16 cellular contexts compared by ENCODE assay signal in genomic region chr5:32123058-32123805, GRCh38. TPM values are rescaled to one million over a fixed set of nuclear protein-coding genes. Genes with fewer than 3 reads are reported as not detected.
A peak's percentile ranks its signal among the peaks of the same experiment; 100 is the strongest.
DNase-seq lines count a peak whose midpoint lies in the region; ATAC-seq and TF ChIP-seq lines count a peak whose summit lies in the region.
"Had no signal": no experiment of that assay in that cellular context is flagged by ENCODE, and none has a peak within 500 bp of the region (broad histone marks: within the 10 kb centered on the region; RNA-seq: fewer than 3 reads in every experiment).

No MANE protein-coding gene starts in this region.

- H3K4me3 Mint-ChIP-seq in MCF 10A (ENCODE audit: unreplicated experiment) = no peak overlapping the region
- H3K4me3 Mint-ChIP-seq: activated naive CD8-positive, alpha-beta T cell treated with anti-CD3 and anti-CD28 coated beads, Interleukin-2, amount 10 ng/mL, durations not matched to agents 7 days and 5 days; type B pancreatic cell had no signal

- DNase-seq in COLO829 (ENCODE audit: low spot score) (peak; percentile 37), NOMO-1 treated with DMSO at 0.1 percent for 48 hours (lab: John Stamatoyannopoulos, UW; ENCODE audit: unreplicated experiment) (peak; percentile 67), iris pigment epithelial cell (ENCODE audit: low read depth) (peak; percentile 18), MCF 10A (ENCODE audit: unreplicated experiment) (no peak), NCI-H446 (lab: John Stamatoyannopoulos, UW) (no peak), NCI-H1048 (lab: John Stamatoyannopoulos, UW) (no peak)
- DNase-seq: activated naive CD8-positive, alpha-beta T cell treated with anti-CD3 and anti-CD28 coated beads, Interleukin-2, amount 10 ng/mL, durations not matched to agents 7 days and 5 days; central memory CD4-positive, alpha-beta T cell; heart right ventricle; kidney glomerular epithelial cell; NK-92 treated with Interleukin-12 subunit alpha and Interleukin-12 subunit beta, amount 100 ng/mL, for 24 hours; retina; stimulated activated CD4-positive, alpha-beta T cell treated with anti-CD3 and anti-CD28 coated beads, Interleukin-1b, Interleukin-23, amount 100 ng/mL, for 48 hours had no signal

- H3K9me3 Mint-ChIP-seq in MCF 10A (ENCODE audit: unreplicated experiment) = no peaks in the 10 kb centered on the region
- H3K9me3 Mint-ChIP-seq: activated naive CD8-positive, alpha-beta T cell treated with anti-CD3 and anti-CD28 coated beads, Interleukin-2, amount 10 ng/mL, durations not matched to agents 7 days and 5 days; type B pancreatic cell had no signal

- H3K27me3 Mint-ChIP-seq in MCF 10A (ENCODE audit: insufficient read depth, unreplicated experiment) = no peaks in the 10 kb centered on the region
- H3K27me3 Mint-ChIP-seq: activated naive CD8-positive, alpha-beta T cell treated with anti-CD3 and anti-CD28 coated beads, Interleukin-2, amount 10 ng/mL, durations not matched to agents 7 days and 5 days; type B pancreatic cell had no signal

- CTCF ChIA-PET in MCF 10A (lab: Yijun Ruan, JAX) = interaction anchor here (1.0 kb wide), 1 partner anchor 10 kb away, joined by 3 read pairs; no protein-coding TSS in a partner anchor

- intact Hi-C loops in MCF 10A (cut with micrococcal nuclease) = no loop called here

- H3K4me1 Mint-ChIP-seq in MCF 10A (ENCODE audit: insufficient read depth, unreplicated experiment) = no peaks in the 10 kb centered on the region

- ATAC-seq in GM19463 (IDR thresholded peaks at IDR 0.05; ENCODE audit: unreplicated experiment) = peak; percentile 76
- no peak for ATAC-seq in GM21367 (IDR thresholded peaks at IDR 0.05; ENCODE audit: unreplicated experiment)

- peaks cover 35% of the 10 kb centered on the region for H3K36me3 Mint-ChIP-seq in MCF 10A (ENCODE audit: insufficient read depth, unreplicated experiment)

- TF ChIP-seq CTCF in MCF 10A (IDR thresholded peaks at IDR 0.05; ENCODE audit: unreplicated experiment) = no peak

- H3K27ac Mint-ChIP-seq in MCF 10A (ENCODE audit: low read depth, unreplicated experiment) = no peak overlapping the region
- H3K27ac Mint-ChIP-seq: activated naive CD8-positive, alpha-beta T cell treated with anti-CD3 and anti-CD28 coated beads, Interleukin-2, amount 10 ng/mL, durations not matched to agents 7 days and 5 days had no signal

- BruUV-seq in MCF 10A (replicated peaks; lab: Mats Ljungman, UMichigan) = no TSS peak

- POLR2A ChIA-PET in MCF 10A (lab: Yijun Ruan, JAX) = no interaction called here

RNA-seq across cellular contexts. Expression of gene GOLPH3, which starts 50.9 kb away (rescaled TPM):
- 69.5 and 89.6 TPM in 2 replicates for total RNA-seq in MCF 10A (2022)

Comparison
In these comparisons a context has a peak if more than half of its experiments do, and no peak if none do; other contexts are left out.
1. DNase-seq: peak in COLO829 (single experiment), NOMO-1 treated with DMSO at 0.1 percent for 48 hours (single experiment) and iris pigment epithelial cell (single experiment); none in MCF 10A (single experiment), NCI-H446 (0 of 2) and NCI-H1048 (single experiment).